In the genomic region with DNA sequence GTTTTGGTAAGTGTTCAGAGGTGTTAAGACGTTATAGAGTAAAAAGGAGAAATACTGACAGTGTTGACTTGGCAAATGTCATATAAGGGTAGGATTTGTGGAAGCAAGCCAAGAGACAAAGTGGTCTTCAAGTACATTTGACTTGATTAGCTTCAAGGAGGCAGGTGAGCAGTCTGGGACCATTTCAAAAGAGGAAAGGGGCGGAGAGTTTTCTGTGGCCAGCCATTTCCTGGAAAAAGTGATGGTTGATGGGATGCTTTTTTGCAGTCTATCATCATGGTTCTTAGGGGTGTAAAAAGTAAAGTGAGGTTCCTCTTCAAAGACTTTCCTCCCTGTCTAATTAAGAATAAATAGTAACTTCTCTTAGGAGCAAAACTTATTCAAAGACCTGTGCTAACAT, we compare ENCODE assay signal across 18 cellular contexts. TPM values are rescaled to one million over a fixed set of nuclear protein-coding genes. Genes with fewer than 3 reads are reported as not detected.
A peak's percentile ranks its signal among the peaks of the same experiment; 100 is the strongest.
DNase-seq lines count a peak whose midpoint lies in the region; ATAC-seq and TF ChIP-seq lines count a peak whose summit lies in the region.
"Had no signal": no experiment of that assay in that cellular context is flagged by ENCODE, and none has a peak within 500 bp of the region (broad histone marks: within the 10 kb centered on the region; RNA-seq: fewer than 3 reads in every experiment).

No MANE protein-coding gene starts in this region.

- TF ChIP-seq CTCF in colonic mucosa (IDR thresholded peaks at IDR 0.05) (no peak), upper lobe of left lung (IDR thresholded peaks at IDR 0.05) (no peak), PC-3 (conservative IDR thresholded peaks at IDR 0.05; ENCODE audit: low read depth, low read length) (no peak)

- ATAC-seq in T-helper 17 cell (peak; percentile 27), upper lobe of left lung (ENCODE audit: low FRiP score in 2 of 2) (no peak), PC-3 (no peak), GM18861 (IDR thresholded peaks at IDR 0.05; ENCODE audit: unreplicated experiment) (no peak)
- ATAC-seq: activated CD4-positive, CD25-positive, alpha-beta regulatory T cell treated with anti-CD3 and anti-CD28 coated beads, Interleukin-2, amount 50 U/mL, for 24 hours; right lobe of liver had no signal

- H3K36me3 ChIP-seq in colonic mucosa (no peaks in the 10 kb centered on the region), upper lobe of left lung (peaks cover 0 to 65% (median 12%) of the 10 kb centered on the region in 4 donors), PC-3 (ENCODE audit: low read depth, low read length) (peaks cover 40% of the 10 kb centered on the region)

- H3K27ac ChIP-seq in colonic mucosa (peak overlapping the region; percentile 24), upper lobe of left lung (peak overlapping the region in 3 of 4 donors; percentile 8 to 67 (median 55)), PC-3 (ENCODE audit: low read length) (no peak overlapping the region)
- H3K27ac ChIP-seq: GM23248, right lobe of liver, vagina had no signal

- no peak overlapping the region for H2AFZ ChIP-seq in PC-3 (ENCODE audit: low read length)
- H2AFZ ChIP-seq: GM23248 had no signal

- no peaks in the 10 kb centered on the region for H3F3A ChIP-seq in PC-3 (ENCODE audit: low read length, unreplicated experiment)

- H3K79me2 ChIP-seq in PC-3 (ENCODE audit: low read length): peaks cover 10% of the 10 kb centered on the region; the same call in 1 of the 2 replicates

- H3K9ac ChIP-seq in colonic mucosa (ENCODE audit: low read depth in 2 of 2, low read length in 2 of 2) (no peak overlapping the region), PC-3 (ENCODE audit: low read length) (no peak overlapping the region)
- H3K9ac ChIP-seq: GM23248 had no signal

- no TSS peak for BruUV-seq in PC-3 (replicated peaks; lab: Mats Ljungman, UMichigan)

- TF ChIP-seq EP300 in upper lobe of left lung (IDR thresholded peaks at IDR 0.05): no peak

- H3K4me1 Mint-ChIP-seq in T-helper 17 cell: peaks cover 32% of the 10 kb centered on the region
- H3K4me1 Mint-ChIP-seq: endodermal cell had no signal

- peaks cover 10% of the 10 kb centered on the region for H3K36me3 Mint-ChIP-seq in T-helper 17 cell (ENCODE audit: low read depth)

- CTCF ChIA-PET in PC-3 (lab: Charles Lee): no interaction called here

- H3K4me1 ChIP-seq in colonic mucosa (peaks cover 13% of the 10 kb centered on the region), upper lobe of left lung (peaks cover 13 to 20% (median 16%) of the 10 kb centered on the region in 4 donors), PC-3 (ENCODE audit: insufficient read depth, low read length) (peaks cover 10% of the 10 kb centered on the region)
- H3K4me1 ChIP-seq: right lobe of liver, vagina had no signal

- DNase-seq in stimulated activated CD4-positive, alpha-beta T cell treated with anti-CD3 and anti-CD28 coated beads, Interleukin-4, amount 100 ng/mL, for 24 hours: peak; percentile 16
- DNase-seq in stimulated activated CD4-positive, alpha-beta T cell treated with anti-CD3 and anti-CD28 coated beads, Interleukin-1b, Interleukin-23, amount 100 ng/mL, for 48 hours: no peak
- no peak for DNase-seq in T-helper 17 cell
- DNase-seq in colonic mucosa: no peak
- no peak for DNase-seq in upper lobe of left lung
- no peak for DNase-seq in NCI-H1694 (lab: John Stamatoyannopoulos, UW)
- DNase-seq in PC-3: no peak
- DNase-seq: AML-193, endodermal cell, foreskin melanocyte, GM23248, NCI-H187 treated with DMSO at 0.1 percent for 48 hours, NCI-H748 treated with DMSO at 0.1 percent for 48 hours, right lobe of liver had no signal

- no peak for TF ChIP-seq POLR2A in upper lobe of left lung (IDR thresholded peaks at IDR 0.05)

- peak overlapping the region; percentile 34 for H3K4me3 Mint-ChIP-seq in T-helper 17 cell
- H3K4me3 Mint-ChIP-seq: endodermal cell had no signal

- intact Hi-C loops in colonic mucosa (cut with DNase I): no loop called here
- intact Hi-C loops in PC-3 (cut with micrococcal nuclease): no loop called here

- 27 to 45% methylated on average over 2 of the region's 2 CpGs for WGBS in upper lobe of left lung, 2 donors

- H3K4me3 ChIP-seq in colonic mucosa (no peak overlapping the region), upper lobe of left lung (no peak overlapping the region), PC-3 (ENCODE audit: low read length) (no peak overlapping the region)
- H3K4me3 ChIP-seq: GM23248, lung, right lobe of liver, vagina had no signal

- H3K27me3 Mint-ChIP-seq in T-helper 17 cell: no peaks in the 10 kb centered on the region

- no peaks in the 10 kb centered on the region for H3K9me2 ChIP-seq in PC-3 (replicated peaks; ENCODE audit: low read length)

- peak overlapping the region; percentile 88 for H3K27ac Mint-ChIP-seq in T-helper 17 cell
- H3K27ac Mint-ChIP-seq: endodermal cell had no signal

- no peaks in the 10 kb centered on the region; the same call in 1 of the 2 replicates for H4K20me1 ChIP-seq in PC-3 (ENCODE audit: low read length)

- no peak overlapping the region for H3K4me2 ChIP-seq in PC-3 (ENCODE audit: low read length)

- POLR2A ChIA-PET in PC-3 (lab: Charles Lee; ENCODE audit: unreplicated experiment): no interaction called here

- H3K27me3 ChIP-seq in colonic mucosa (no peaks in the 10 kb centered on the region), upper lobe of left lung (no peaks in the 10 kb centered on the region), PC-3 (ENCODE audit: low read length) (no peaks in the 10 kb centered on the region)
- H3K27me3 ChIP-seq: right lobe of liver, vagina had no signal

- H3K9me3 ChIP-seq in T-helper 17 cell (ENCODE audit: control insufficient read depth, low read length, poor library complexity, severe bottlenecking) (no peaks in the 10 kb centered on the region), colonic mucosa (no peaks in the 10 kb centered on the region), upper lobe of left lung (no peaks in the 10 kb centered on the region), PC-3 (ENCODE audit: low read length) (no peaks in the 10 kb centered on the region)
- H3K9me3 ChIP-seq: right lobe of liver, vagina had no signal

RNA-seq across cellular contexts. Expression of gene FKBP1A, which starts 28.7 kb away (rescaled TPM):
- total RNA-seq in T-helper 17 cell (100 to 1,000 TPM in 1 of 2 donors, 10 to 100 TPM in 1; 77.9 to 113 TPM), colonic mucosa (100 to 1,000 TPM; 307 to 310 TPM), upper lobe of left lung (100 to 1,000 TPM in 5 of 6 donors, 10 to 100 TPM in 1; 75.4 to 328 (median 160) TPM), PC-3 (2014; rRNA removed) (178 and 198 TPM in 2 replicates)

RNA-seq across cellular contexts. Expression of gene SDCBP2, which starts 35.2 kb away (rescaled TPM):
- total RNA-seq in T-helper 17 cell (1 to 10 TPM; 1.2 to 2.3 TPM), colonic mucosa (100 to 1,000 TPM; 202 to 345 TPM), upper lobe of left lung (10 to 100 TPM in 5 of 6 donors, 1 to 10 TPM in 1; 6.3 to 34.0 (median 15.9) TPM), PC-3 (2014; rRNA removed) (14.4 and 25.5 TPM in 2 replicates)
